In the genomic region with DNA sequence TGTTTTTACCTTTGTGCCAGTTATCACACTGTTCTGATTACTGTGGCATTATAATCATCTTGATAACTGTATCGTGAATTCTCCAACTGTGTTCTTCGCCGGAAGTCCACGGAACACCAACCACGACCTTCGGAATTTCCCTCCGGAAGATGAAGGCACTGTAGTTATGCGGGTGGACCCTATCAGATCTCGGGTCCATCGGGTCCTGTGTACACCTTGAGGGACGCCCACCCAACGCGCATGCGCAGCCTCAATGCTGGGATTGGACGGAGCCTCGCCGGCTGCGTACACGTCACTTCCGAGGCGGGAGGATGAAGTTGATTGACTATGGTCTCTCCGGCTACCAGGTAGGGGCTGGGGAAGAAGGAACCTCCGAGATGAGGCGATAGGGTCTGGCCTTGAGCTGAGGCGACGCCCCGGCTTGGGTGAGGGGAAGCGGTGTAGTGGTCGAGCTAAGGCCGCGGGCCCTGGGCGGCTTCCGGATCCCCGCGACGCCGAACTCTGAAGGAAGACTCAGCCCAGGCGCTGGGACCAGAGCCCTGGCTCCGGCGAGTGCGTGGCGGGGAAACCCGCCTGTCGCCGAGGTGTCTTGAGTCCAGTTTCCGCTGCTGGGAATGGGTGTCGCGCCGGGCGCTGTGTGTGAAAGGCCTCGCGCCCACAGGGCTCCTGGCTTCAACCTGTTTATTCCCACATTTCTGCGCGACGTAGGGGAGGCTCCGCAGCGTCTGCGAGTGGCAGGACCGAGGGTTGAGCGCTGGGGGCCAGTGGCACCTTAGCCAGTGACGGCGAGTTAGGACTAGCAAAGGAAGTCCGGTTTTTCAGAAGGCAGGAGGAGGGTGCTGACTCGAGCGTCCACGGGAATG, we compare ENCODE assay signal across 1 cellular context.
A peak's percentile ranks its signal among the peaks of the same experiment; 100 is the strongest.
TF ChIP-seq lines count a peak whose summit lies in the region.

A gene with protein sequence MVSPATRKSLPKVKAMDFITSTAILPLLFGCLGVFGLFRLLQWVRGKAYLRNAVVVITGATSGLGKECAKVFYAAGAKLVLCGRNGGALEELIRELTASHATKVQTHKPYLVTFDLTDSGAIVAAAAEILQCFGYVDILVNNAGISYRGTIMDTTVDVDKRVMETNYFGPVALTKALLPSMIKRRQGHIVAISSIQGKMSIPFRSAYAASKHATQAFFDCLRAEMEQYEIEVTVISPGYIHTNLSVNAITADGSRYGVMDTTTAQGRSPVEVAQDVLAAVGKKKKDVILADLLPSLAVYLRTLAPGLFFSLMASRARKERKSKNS (plus strand): TSS at position 320 of the 863 bp plus-strand sequence. CDS start 8 bp downstream, at position 328.

TF ChIP-seq in HepG2, 621 proteins besides CTCF, POLR2A, EP300 and RAD21 (continued from another document and continues in another):
- TF ChIP-seq, protein P1, sequence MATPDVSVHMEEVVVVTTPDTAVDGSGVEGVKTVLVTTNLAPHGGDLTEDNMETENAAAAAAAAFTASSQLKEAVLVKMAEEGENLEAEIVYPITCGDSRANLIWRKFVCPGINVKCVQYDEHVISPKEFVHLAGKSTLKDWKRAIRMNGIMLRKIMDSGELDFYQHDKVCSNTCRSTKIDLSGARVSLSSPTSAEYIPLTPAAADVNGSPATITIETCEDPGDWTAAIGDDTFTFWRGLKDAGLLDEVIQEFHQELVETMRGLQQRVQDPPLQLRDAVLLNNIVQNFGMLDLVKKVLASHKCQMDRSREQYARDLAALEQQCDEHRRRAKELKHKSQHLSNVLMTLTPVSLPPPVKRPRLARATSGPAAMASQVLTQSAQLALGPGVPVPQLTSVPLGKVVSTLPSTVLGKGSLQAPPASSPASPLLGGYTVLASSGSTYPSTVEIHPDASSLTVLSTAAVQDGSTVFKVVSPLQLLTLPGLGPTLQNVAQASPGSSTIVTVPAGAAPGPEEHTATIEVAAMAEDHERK (CRISPR knock-in tag; IDR thresholded peaks at IDR 0.05; ENCODE audit: low read depth) = peak; percentile 28; the same call in 1 of the 2 replicates
- TF ChIP-seq KMT2B (CRISPR knock-in tag; IDR thresholded peaks at IDR 0.05) (peak; percentile 50; the same call in 1 of the 2 replicates), RFX3 (CRISPR knock-in tag; IDR thresholded peaks at IDR 0.05) (no peak), SAP130 (CRISPR knock-in tag; IDR thresholded peaks at IDR 0.05; ENCODE audit: low read depth) (peak; percentile 97), SKI (IDR thresholded peaks at IDR 0.05; ENCODE audit: partially characterized antibody) (no peak), MXI1 (IDR thresholded peaks at IDR 0.05; ENCODE audit: borderline replicate concordance, low read depth, low read length) (peak; percentile 61; the same call in 1 of the 3 replicates), GZF1 (CRISPR knock-in tag; IDR thresholded peaks at IDR 0.05) (no peak), ZNF724P (CRISPR knock-in tag; IDR thresholded peaks at IDR 0.05; ENCODE audit: borderline replicate concordance) (no peak), MLLT10 (CRISPR knock-in tag; IDR thresholded peaks at IDR 0.05) (no peak), MED1 (CRISPR knock-in tag; IDR thresholded peaks at IDR 0.05) (peak; percentile 17; the same call in 1 of the 2 replicates), PHF5A (CRISPR knock-in tag; IDR thresholded peaks at IDR 0.05; ENCODE audit: low read depth, unreplicated experiment) (no peak), ZFX (CRISPR knock-in tag; IDR thresholded peaks at IDR 0.05; ENCODE audit: low read depth) (peak; percentile 71), CCDC6 (CRISPR knock-in tag; IDR thresholded peaks at IDR 0.05) (no peak), GATAD1 (CRISPR knock-in tag; IDR thresholded peaks at IDR 0.05) (peak; percentile 94), ZNF569 (CRISPR knock-in tag; IDR thresholded peaks at IDR 0.05; ENCODE audit: borderline replicate concordance) (no peak), RCOR2 (CRISPR knock-in tag; IDR thresholded peaks at IDR 0.05) (no peak), ZNF430 (CRISPR knock-in tag; IDR thresholded peaks at IDR 0.05) (peak; percentile 75; the same call in 1 of the 2 replicates), ZNF446 (CRISPR knock-in tag; IDR thresholded peaks at IDR 0.05) (no peak)
- TF ChIP-seq, protein P2, sequence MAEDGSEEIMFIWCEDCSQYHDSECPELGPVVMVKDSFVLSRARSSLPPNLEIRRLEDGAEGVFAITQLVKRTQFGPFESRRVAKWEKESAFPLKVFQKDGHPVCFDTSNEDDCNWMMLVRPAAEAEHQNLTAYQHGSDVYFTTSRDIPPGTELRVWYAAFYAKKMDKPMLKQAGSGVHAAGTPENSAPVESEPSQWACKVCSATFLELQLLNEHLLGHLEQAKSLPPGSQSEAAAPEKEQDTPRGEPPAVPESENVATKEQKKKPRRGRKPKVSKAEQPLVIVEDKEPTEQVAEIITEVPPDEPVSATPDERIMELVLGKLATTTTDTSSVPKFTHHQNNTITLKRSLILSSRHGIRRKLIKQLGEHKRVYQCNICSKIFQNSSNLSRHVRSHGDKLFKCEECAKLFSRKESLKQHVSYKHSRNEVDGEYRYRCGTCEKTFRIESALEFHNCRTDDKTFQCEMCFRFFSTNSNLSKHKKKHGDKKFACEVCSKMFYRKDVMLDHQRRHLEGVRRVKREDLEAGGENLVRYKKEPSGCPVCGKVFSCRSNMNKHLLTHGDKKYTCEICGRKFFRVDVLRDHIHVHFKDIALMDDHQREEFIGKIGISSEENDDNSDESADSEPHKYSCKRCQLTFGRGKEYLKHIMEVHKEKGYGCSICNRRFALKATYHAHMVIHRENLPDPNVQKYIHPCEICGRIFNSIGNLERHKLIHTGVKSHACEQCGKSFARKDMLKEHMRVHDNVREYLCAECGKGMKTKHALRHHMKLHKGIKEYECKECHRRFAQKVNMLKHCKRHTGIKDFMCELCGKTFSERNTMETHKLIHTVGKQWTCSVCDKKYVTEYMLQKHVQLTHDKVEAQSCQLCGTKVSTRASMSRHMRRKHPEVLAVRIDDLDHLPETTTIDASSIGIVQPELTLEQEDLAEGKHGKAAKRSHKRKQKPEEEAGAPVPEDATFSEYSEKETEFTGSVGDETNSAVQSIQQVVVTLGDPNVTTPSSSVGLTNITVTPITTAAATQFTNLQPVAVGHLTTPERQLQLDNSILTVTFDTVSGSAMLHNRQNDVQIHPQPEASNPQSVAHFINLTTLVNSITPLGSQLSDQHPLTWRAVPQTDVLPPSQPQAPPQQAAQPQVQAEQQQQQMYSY (CRISPR knock-in tag; IDR thresholded peaks at IDR 0.05) = no peak
- TF ChIP-seq, protein P3, sequence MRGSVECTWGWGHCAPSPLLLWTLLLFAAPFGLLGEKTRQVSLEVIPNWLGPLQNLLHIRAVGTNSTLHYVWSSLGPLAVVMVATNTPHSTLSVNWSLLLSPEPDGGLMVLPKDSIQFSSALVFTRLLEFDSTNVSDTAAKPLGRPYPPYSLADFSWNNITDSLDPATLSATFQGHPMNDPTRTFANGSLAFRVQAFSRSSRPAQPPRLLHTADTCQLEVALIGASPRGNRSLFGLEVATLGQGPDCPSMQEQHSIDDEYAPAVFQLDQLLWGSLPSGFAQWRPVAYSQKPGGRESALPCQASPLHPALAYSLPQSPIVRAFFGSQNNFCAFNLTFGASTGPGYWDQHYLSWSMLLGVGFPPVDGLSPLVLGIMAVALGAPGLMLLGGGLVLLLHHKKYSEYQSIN (CRISPR knock-in tag; IDR thresholded peaks at IDR 0.05; ENCODE audit: borderline replicate concordance) = no peak
- TF ChIP-seq, protein P4, sequence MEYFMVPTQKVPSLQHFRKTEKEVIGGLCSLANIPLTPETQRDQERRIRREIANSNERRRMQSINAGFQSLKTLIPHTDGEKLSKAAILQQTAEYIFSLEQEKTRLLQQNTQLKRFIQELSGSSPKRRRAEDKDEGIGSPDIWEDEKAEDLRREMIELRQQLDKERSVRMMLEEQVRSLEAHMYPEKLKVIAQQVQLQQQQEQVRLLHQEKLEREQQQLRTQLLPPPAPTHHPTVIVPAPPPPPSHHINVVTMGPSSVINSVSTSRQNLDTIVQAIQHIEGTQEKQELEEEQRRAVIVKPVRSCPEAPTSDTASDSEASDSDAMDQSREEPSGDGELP (IDR thresholded peaks at IDR 0.05; ENCODE audit: borderline replicate concordance, low read depth) = peak; percentile 57; the same call in 1 of the 2 replicates
- TF ChIP-seq, protein P5, sequence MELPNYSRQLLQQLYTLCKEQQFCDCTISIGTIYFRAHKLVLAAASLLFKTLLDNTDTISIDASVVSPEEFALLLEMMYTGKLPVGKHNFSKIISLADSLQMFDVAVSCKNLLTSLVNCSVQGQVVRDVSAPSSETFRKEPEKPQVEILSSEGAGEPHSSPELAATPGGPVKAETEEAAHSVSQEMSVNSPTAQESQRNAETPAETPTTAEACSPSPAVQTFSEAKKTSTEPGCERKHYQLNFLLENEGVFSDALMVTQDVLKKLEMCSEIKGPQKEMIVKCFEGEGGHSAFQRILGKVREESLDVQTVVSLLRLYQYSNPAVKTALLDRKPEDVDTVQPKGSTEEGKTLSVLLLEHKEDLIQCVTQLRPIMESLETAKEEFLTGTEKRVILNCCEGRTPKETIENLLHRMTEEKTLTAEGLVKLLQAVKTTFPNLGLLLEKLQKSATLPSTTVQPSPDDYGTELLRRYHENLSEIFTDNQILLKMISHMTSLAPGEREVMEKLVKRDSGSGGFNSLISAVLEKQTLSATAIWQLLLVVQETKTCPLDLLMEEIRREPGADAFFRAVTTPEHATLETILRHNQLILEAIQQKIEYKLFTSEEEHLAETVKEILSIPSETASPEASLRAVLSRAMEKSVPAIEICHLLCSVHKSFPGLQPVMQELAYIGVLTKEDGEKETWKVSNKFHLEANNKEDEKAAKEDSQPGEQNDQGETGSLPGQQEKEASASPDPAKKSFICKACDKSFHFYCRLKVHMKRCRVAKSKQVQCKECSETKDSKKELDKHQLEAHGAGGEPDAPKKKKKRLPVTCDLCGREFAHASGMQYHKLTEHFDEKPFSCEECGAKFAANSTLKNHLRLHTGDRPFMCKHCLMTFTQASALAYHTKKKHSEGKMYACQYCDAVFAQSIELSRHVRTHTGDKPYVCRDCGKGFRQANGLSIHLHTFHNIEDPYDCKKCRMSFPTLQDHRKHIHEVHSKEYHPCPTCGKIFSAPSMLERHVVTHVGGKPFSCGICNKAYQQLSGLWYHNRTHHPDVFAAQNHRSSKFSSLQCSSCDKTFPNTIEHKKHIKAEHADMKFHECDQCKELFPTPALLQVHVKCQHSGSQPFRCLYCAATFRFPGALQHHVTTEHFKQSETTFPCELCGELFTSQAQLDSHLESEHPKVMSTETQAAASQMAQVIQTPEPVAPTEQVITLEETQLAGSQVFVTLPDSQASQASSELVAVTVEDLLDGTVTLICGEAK (IDR thresholded peaks at IDR 0.05) = no peak
- TF ChIP-seq, protein P5 (CRISPR knock-in tag; IDR thresholded peaks at IDR 0.05) = peak; percentile 40; the same call in 1 of the 2 replicates
- TF ChIP-seq, protein P6, sequence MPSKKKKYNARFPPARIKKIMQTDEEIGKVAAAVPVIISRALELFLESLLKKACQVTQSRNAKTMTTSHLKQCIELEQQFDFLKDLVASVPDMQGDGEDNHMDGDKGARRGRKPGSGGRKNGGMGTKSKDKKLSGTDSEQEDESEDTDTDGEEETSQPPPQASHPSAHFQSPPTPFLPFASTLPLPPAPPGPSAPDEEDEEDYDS (CRISPR knock-in tag; IDR thresholded peaks at IDR 0.05) = peak; percentile 93
- TF ChIP-seq, protein P7, sequence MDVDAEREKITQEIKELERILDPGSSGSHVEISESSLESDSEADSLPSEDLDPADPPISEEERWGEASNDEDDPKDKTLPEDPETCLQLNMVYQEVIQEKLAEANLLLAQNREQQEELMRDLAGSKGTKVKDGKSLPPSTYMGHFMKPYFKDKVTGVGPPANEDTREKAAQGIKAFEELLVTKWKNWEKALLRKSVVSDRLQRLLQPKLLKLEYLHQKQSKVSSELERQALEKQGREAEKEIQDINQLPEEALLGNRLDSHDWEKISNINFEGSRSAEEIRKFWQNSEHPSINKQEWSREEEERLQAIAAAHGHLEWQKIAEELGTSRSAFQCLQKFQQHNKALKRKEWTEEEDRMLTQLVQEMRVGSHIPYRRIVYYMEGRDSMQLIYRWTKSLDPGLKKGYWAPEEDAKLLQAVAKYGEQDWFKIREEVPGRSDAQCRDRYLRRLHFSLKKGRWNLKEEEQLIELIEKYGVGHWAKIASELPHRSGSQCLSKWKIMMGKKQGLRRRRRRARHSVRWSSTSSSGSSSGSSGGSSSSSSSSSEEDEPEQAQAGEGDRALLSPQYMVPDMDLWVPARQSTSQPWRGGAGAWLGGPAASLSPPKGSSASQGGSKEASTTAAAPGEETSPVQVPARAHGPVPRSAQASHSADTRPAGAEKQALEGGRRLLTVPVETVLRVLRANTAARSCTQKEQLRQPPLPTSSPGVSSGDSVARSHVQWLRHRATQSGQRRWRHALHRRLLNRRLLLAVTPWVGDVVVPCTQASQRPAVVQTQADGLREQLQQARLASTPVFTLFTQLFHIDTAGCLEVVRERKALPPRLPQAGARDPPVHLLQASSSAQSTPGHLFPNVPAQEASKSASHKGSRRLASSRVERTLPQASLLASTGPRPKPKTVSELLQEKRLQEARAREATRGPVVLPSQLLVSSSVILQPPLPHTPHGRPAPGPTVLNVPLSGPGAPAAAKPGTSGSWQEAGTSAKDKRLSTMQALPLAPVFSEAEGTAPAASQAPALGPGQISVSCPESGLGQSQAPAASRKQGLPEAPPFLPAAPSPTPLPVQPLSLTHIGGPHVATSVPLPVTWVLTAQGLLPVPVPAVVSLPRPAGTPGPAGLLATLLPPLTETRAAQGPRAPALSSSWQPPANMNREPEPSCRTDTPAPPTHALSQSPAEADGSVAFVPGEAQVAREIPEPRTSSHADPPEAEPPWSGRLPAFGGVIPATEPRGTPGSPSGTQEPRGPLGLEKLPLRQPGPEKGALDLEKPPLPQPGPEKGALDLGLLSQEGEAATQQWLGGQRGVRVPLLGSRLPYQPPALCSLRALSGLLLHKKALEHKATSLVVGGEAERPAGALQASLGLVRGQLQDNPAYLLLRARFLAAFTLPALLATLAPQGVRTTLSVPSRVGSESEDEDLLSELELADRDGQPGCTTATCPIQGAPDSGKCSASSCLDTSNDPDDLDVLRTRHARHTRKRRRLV (CRISPR knock-in tag; IDR thresholded peaks at IDR 0.05) = no peak; the same call in 1 of the 2 replicates
